In the genomic region with DNA sequence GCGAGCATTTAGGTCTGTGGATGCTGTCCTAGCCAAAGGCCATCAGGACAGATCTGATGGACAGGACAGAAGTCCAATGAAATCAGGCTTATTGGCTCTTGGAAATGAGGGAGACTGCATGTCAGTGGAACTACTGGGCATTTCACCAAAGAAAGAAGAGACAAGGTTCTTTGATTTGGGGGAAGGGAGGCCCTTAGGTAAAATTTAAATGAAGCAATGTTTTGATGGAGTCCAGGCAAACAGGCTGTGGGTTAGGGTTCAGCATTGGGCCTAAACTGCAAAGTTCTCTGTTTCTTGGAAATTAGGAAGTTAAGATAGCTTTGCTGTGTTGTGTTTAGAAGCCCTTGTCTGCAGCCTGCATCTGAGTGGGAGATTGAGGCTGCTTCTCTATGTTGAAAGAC, we compare ENCODE assay signal across 15 cellular contexts. TPM values are rescaled to one million over a fixed set of nuclear protein-coding genes. Genes with fewer than 3 reads are reported as not detected.
A peak's percentile ranks its signal among the peaks of the same experiment; 100 is the strongest.
DNase-seq lines count a peak whose midpoint lies in the region; ATAC-seq lines count a peak whose summit lies in the region.
"Had no signal": no experiment of that assay in that cellular context is flagged by ENCODE, and none has a peak within 500 bp of the region (broad histone marks: within the 10 kb centered on the region; RNA-seq: fewer than 3 reads in every experiment).

No MANE protein-coding gene starts in this region.

- ATAC-seq in activated naive CD8-positive, alpha-beta T cell treated with anti-CD3 and anti-CD28 coated beads, Interleukin-2, amount 10 ng/mL, durations not matched to agents 7 days and 5 days (ENCODE audit: low read depth): peak; percentile 60
- no peak for ATAC-seq in activated naive CD8-positive, alpha-beta T cell treated with anti-CD3 and anti-CD28 coated beads, Interleukin-2, amount 50 U/mL, for 24 hours
- ATAC-seq in T-helper 17 cell: no peak
- ATAC-seq in HG03039 (IDR thresholded peaks at IDR 0.05; ENCODE audit: unreplicated experiment): no peak
- ATAC-seq: heart right ventricle; stimulated activated effector memory CD8-positive, alpha-beta T cell treated with anti-CD3 and anti-CD28 coated beads, Interleukin-12 subunit alpha, Interleukin-12 subunit beta, amount 100 ng/mL, for 72 hours had no signal

- peak overlapping the region; percentile 37 for H3K4me3 Mint-ChIP-seq in activated naive CD8-positive, alpha-beta T cell treated with anti-CD3 and anti-CD28 coated beads, Interleukin-2, amount 10 ng/mL, durations not matched to agents 7 days and 5 days
- no peak overlapping the region for H3K4me3 Mint-ChIP-seq in activated naive CD8-positive, alpha-beta T cell treated with anti-CD3 and anti-CD28 coated beads, Interleukin-2, amount 50 U/mL, for 24 hours
- no peak overlapping the region for H3K4me3 Mint-ChIP-seq in T-helper 17 cell
- H3K4me3 Mint-ChIP-seq: stimulated activated effector memory CD8-positive, alpha-beta T cell treated with anti-CD3 and anti-CD28 coated beads, Interleukin-12 subunit alpha, Interleukin-12 subunit beta, amount 100 ng/mL, for 72 hours had no signal

- no peak for DNase-seq in activated naive CD8-positive, alpha-beta T cell treated with anti-CD3 and anti-CD28 coated beads, Interleukin-2, amount 10 ng/mL, durations not matched to agents 7 days and 5 days
- DNase-seq in activated naive CD8-positive, alpha-beta T cell treated with anti-CD3 and anti-CD28 coated beads, Interleukin-2, amount 50 U/mL, for 24 hours: no peak
- no peak for DNase-seq in T-helper 17 cell
- peak; percentile 72 for DNase-seq in islet precursor cell
- DNase-seq in activated CD4-positive, CD25-positive, alpha-beta regulatory T cell treated with anti-CD3 and anti-CD28 coated beads, Interleukin-2, amount 50 U/mL, for 72 hours: no peak
- DNase-seq in NK-92 (lab: John Stamatoyannopoulos, UW; ENCODE audit: unreplicated experiment): no peak
- no peak for DNase-seq in cerebellar cortex (ENCODE audit: low spot score)
- DNase-seq: activated T-cell treated with anti-CD3 and anti-CD28 coated beads, Interleukin-2, amount 50 U/mL, for 48 hours; heart right ventricle; NCI-H345; stimulated activated CD4-positive, alpha-beta T cell treated with anti-CD3 and anti-CD28 coated beads, Interleukin-2, amount 100 ng/mL, for 24 hours had no signal

- no peaks in the 10 kb centered on the region for H3K27me3 Mint-ChIP-seq in activated naive CD8-positive, alpha-beta T cell treated with anti-CD3 and anti-CD28 coated beads, Interleukin-2, amount 10 ng/mL, durations not matched to agents 7 days and 5 days
- no peaks in the 10 kb centered on the region for H3K27me3 Mint-ChIP-seq in activated naive CD8-positive, alpha-beta T cell treated with anti-CD3 and anti-CD28 coated beads, Interleukin-2, amount 50 U/mL, for 24 hours
- H3K27me3 Mint-ChIP-seq in T-helper 17 cell: no peaks in the 10 kb centered on the region

- H3K27ac Mint-ChIP-seq in activated naive CD8-positive, alpha-beta T cell treated with anti-CD3 and anti-CD28 coated beads, Interleukin-2, amount 10 ng/mL, durations not matched to agents 7 days and 5 days: peak overlapping the region; percentile 53
- no peak overlapping the region for H3K27ac Mint-ChIP-seq in activated naive CD8-positive, alpha-beta T cell treated with anti-CD3 and anti-CD28 coated beads, Interleukin-2, amount 50 U/mL, for 24 hours
- peak overlapping the region; percentile 21 for H3K27ac Mint-ChIP-seq in T-helper 17 cell
- H3K27ac Mint-ChIP-seq: stimulated activated effector memory CD8-positive, alpha-beta T cell treated with anti-CD3 and anti-CD28 coated beads, Interleukin-12 subunit alpha, Interleukin-12 subunit beta, amount 100 ng/mL, for 72 hours had no signal

- POLR2A ChIA-PET in activated naive CD8-positive, alpha-beta T cell treated with anti-CD3 and anti-CD28 coated beads, Interleukin-2, amount 10 ng/mL, durations not matched to agents 7 days and 5 days (lab: Charles Lee): interaction anchor here (0.6 to 4.0 kb wide), 3 partner anchors 10 to 379 kb away, joined by 3 to 29 read pairs (median 18); partner anchors contain the start of gene RNF149

- H3K4me1 Mint-ChIP-seq in activated naive CD8-positive, alpha-beta T cell treated with anti-CD3 and anti-CD28 coated beads, Interleukin-2, amount 10 ng/mL, durations not matched to agents 7 days and 5 days: peaks cover 25% of the 10 kb centered on the region
- peaks cover 19% of the 10 kb centered on the region for H3K4me1 Mint-ChIP-seq in activated naive CD8-positive, alpha-beta T cell treated with anti-CD3 and anti-CD28 coated beads, Interleukin-2, amount 50 U/mL, for 24 hours
- H3K4me1 Mint-ChIP-seq in T-helper 17 cell: peaks cover 21% of the 10 kb centered on the region

- no peaks in the 10 kb centered on the region for H3K9me3 ChIP-seq in T-helper 17 cell (ENCODE audit: control insufficient read depth, low read length, poor library complexity, severe bottlenecking)
- H3K9me3 ChIP-seq: heart right ventricle, prostate gland had no signal

- H3K9me3 Mint-ChIP-seq in activated naive CD8-positive, alpha-beta T cell treated with anti-CD3 and anti-CD28 coated beads, Interleukin-2, amount 10 ng/mL, durations not matched to agents 7 days and 5 days: no peaks in the 10 kb centered on the region
- no peaks in the 10 kb centered on the region for H3K9me3 Mint-ChIP-seq in activated naive CD8-positive, alpha-beta T cell treated with anti-CD3 and anti-CD28 coated beads, Interleukin-2, amount 50 U/mL, for 24 hours
- H3K9me3 Mint-ChIP-seq: stimulated activated effector memory CD8-positive, alpha-beta T cell treated with anti-CD3 and anti-CD28 coated beads, Interleukin-12 subunit alpha, Interleukin-12 subunit beta, amount 100 ng/mL, for 72 hours had no signal

- no peaks in the 10 kb centered on the region for H3K36me3 Mint-ChIP-seq in activated naive CD8-positive, alpha-beta T cell treated with anti-CD3 and anti-CD28 coated beads, Interleukin-2, amount 10 ng/mL, durations not matched to agents 7 days and 5 days
- H3K36me3 Mint-ChIP-seq in activated naive CD8-positive, alpha-beta T cell treated with anti-CD3 and anti-CD28 coated beads, Interleukin-2, amount 50 U/mL, for 24 hours (ENCODE audit: low read depth): no peaks in the 10 kb centered on the region
- H3K36me3 Mint-ChIP-seq in T-helper 17 cell (ENCODE audit: low read depth): peaks cover 2% of the 10 kb centered on the region
- H3K36me3 Mint-ChIP-seq: stimulated activated effector memory CD8-positive, alpha-beta T cell treated with anti-CD3 and anti-CD28 coated beads, Interleukin-12 subunit alpha, Interleukin-12 subunit beta, amount 100 ng/mL, for 72 hours had no signal

RNA-seq across cellular contexts. Expression of gene RNF149, which starts 31.6 kb away (rescaled TPM):
- 10 to 100 TPM; 90.1 to 90.3 TPM for total RNA-seq in activated naive CD8-positive, alpha-beta T cell treated with anti-CD3 and anti-CD28 coated beads, Interleukin-2, amount 10 ng/mL, durations not matched to agents 7 days and 5 days
- 100 to 1,000 TPM; 180 to 185 TPM for total RNA-seq in T-helper 17 cell

RNA-seq across cellular contexts. Expression of gene CREG2, which starts 47.2 kb away (rescaled TPM):
- not detected for total RNA-seq in activated naive CD8-positive, alpha-beta T cell treated with anti-CD3 and anti-CD28 coated beads, Interleukin-2, amount 10 ng/mL, durations not matched to agents 7 days and 5 days
- under 1 TPM; 0.30 to 0.39 TPM for total RNA-seq in T-helper 17 cell
- total RNA-seq: G401, prostate gland had no signal
